In the genomic region with DNA sequence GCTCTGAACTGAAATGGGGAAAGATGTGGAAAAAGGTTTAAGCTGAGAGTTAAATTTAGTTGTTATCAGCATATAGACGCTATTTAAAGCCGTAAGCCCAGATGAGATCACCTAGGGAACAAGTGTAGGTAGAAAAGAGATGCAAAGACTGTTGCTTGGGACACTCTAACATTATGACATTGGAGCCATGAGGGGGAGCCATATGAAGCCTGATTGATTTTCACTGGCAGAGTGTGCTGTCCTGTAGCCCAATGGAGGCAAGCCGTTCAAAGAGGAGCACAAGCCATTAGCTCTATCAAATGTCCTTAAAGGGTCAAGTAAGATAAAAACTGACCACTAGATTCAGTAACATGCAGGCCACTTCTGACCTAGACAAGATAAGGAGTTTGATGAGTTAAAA, we compare ENCODE assay signal across 20 cellular contexts.
"Had no signal": no experiment of that assay in that cellular context is flagged by ENCODE, and none has a peak within 500 bp of the region (broad histone marks: within the 10 kb centered on the region; RNA-seq: fewer than 3 reads in every experiment).

No MANE protein-coding gene starts in this region.

- ATAC-seq: activated CD8-positive, alpha-beta T cell treated with anti-CD3 and anti-CD28 coated beads for 36 hours; activated T-cell treated with anti-CD3 and anti-CD28 coated beads, Interleukin-2, amount 50 U/mL, for 4 hours; effector memory CD8-positive, alpha-beta T cell; gastrocnemius medialis; heart left ventricle; left cardiac atrium; upper lobe of right lung had no signal

- DNase-seq: activated B cell treated with CpG ODN at 0.5 μM for 24 hours; activated CD4-positive, alpha-beta T cell treated with anti-CD3 and anti-CD28 coated beads for 48 hours; activated CD8-positive, alpha-beta T cell treated with anti-CD3 and anti-CD28 coated beads for 36 hours; activated effector memory CD4-positive, alpha-beta T cell treated with Interleukin-2 at 50 U/mL for 16 hours; activated naive CD4-positive, alpha-beta T cell treated with anti-CD3 and anti-CD28 coated beads, Interleukin-2, amount 50 U/mL, for 16 hours; activated T-cell treated with anti-CD3 and anti-CD28 coated beads, Interleukin-2, amount 50 U/mL, for 4 hours; dermis blood vessel endothelial cell; effector memory CD8-positive, alpha-beta T cell; gastrocnemius medialis; heart left ventricle; left cardiac atrium; midbrain; sigmoid colon; spleen; upper lobe of right lung had no signal

- H3K36me3 ChIP-seq: gastrocnemius medialis, heart left ventricle, sigmoid colon, spleen, thoracic aorta, upper lobe of right lung had no signal

- H3K27me3 ChIP-seq: gastrocnemius medialis, heart left ventricle, sigmoid colon, spleen, upper lobe of right lung had no signal

- H3K4me3 ChIP-seq: gastrocnemius medialis, heart left ventricle, lung, sigmoid colon, spleen, thoracic aorta, upper lobe of right lung had no signal

- H3K27ac ChIP-seq: epithelial cell of prostate, gastrocnemius medialis, heart left ventricle, sigmoid colon, spleen, thoracic aorta, upper lobe of right lung had no signal

- H3K4me1 ChIP-seq: spleen had no signal

- FAIRE-seq: astrocyte, bronchial epithelial cell had no signal

- H3K9me3 ChIP-seq: gastrocnemius medialis, heart left ventricle, sigmoid colon, spleen, thoracic aorta, upper lobe of right lung had no signal
